1 cellular context compared by ENCODE assay signal in genomic region chr4:139295317-139296299, GRCh38.
TF ChIP-seq lines count a peak whose summit lies in the region.

No MANE protein-coding gene starts in this region.

TF ChIP-seq in GM12878, 131 proteins besides CTCF, POLR2A, EP300 and RAD21 (continued from another document and continues in another):
- TF ChIP-seq IKZF1 (conservative IDR thresholded peaks at IDR 0.05) (peak; percentile 61), RELB (IDR thresholded peaks at IDR 0.05; ENCODE audit: low read depth) (peak; percentile 73), RB1 (IDR thresholded peaks at IDR 0.05; ENCODE audit: borderline replicate concordance) (peak; percentile 78; the same call in 1 of the 2 replicates), PAX8 (IDR thresholded peaks at IDR 0.05) (no peak), FOXM1 (IDR thresholded peaks at IDR 0.05; ENCODE audit: low read depth, low read length) (no peak), PRDM15 (CRISPR knock-in tag; IDR thresholded peaks at IDR 0.05) (no peak), HDGF (IDR thresholded peaks at IDR 0.05) (peak; percentile 92; the same call in 1 of the 2 replicates), CBFB (IDR thresholded peaks at IDR 0.05; ENCODE audit: low read depth) (peak; percentile 49; the same call in 1 of the 2 replicates), IRF4 (IDR thresholded peaks at IDR 0.05; ENCODE audit: low read depth, low read length) (peak; percentile 62; the same call in 1 of the 2 replicates), ELK1 (IDR thresholded peaks at IDR 0.05; ENCODE audit: low read depth, low read length) (peak; percentile 98), NRF1 (conservative IDR thresholded peaks at IDR 0.05; ENCODE audit: low read depth, low read length) (no peak), MYB (IDR thresholded peaks at IDR 0.05; ENCODE audit: borderline replicate concordance, low read depth, low read length) (no peak), LARP7 (IDR thresholded peaks at IDR 0.05) (no peak), GABPA (IDR thresholded peaks at IDR 0.05; ENCODE audit: low read depth) (peak; percentile 66; the same call in 1 of the 2 replicates), IKZF2 (IDR thresholded peaks at IDR 0.05) (peak; percentile 29 to 47; a peak in 2 of 4 replicates), BRCA1 (IDR thresholded peaks at IDR 0.05; ENCODE audit: low read depth, low read length) (no peak), WRNIP1 (IDR thresholded peaks at IDR 0.05; ENCODE audit: borderline replicate concordance, low read depth, low read length) (peak; percentile 44; the same call in 1 of the 2 replicates), SKIL (IDR thresholded peaks at IDR 0.05; ENCODE audit: low read depth, poor library complexity, severe bottlenecking) (no peak), MTA2 (IDR thresholded peaks at IDR 0.05; ENCODE audit: low read depth) (no peak), SREBF1 (IDR thresholded peaks at IDR 0.05; ENCODE audit: low read length) (no peak), FOS (IDR thresholded peaks at IDR 0.05; ENCODE audit: borderline replicate concordance, extremely low read depth, insufficient read length) (no peak), RFX5 (IDR thresholded peaks at IDR 0.05; ENCODE audit: low read depth, low read length) (peak; percentile 55; the same call in 1 of the 2 replicates), NFIC (IDR thresholded peaks at IDR 0.05; ENCODE audit: low read depth, low read length) (no peak), EZH2 (IDR thresholded peaks at IDR 0.05; ENCODE audit: borderline replicate concordance, control insufficient read depth, low read depth, low read length) (no peak), ASH2L (IDR thresholded peaks at IDR 0.05; ENCODE audit: borderline replicate concordance, low read depth) (no peak), STAT1 (conservative IDR thresholded peaks at IDR 0.05) (no peak), TCF12 (IDR thresholded peaks at IDR 0.05; ENCODE audit: low read depth, low read length) (no peak), ZNF622 (IDR thresholded peaks at IDR 0.05) (no peak), CREM (IDR thresholded peaks at IDR 0.05; ENCODE audit: low read depth) (peak; percentile 59; the same call in 1 of the 2 replicates), CHD4 (IDR thresholded peaks at IDR 0.05) (no peak), NR2F1 (conservative IDR thresholded peaks at IDR 0.05) (peak; percentile 78), ZNF207 (IDR thresholded peaks at IDR 0.05; ENCODE audit: borderline replicate concordance) (no peak; the same call in 1 of the 2 replicates), RCOR1 (conservative IDR thresholded peaks at IDR 0.05; ENCODE audit: low read depth, low read length) (no peak), SRF (IDR thresholded peaks at IDR 0.05; ENCODE audit: low read depth in 2 of 2, low read length in 2 of 2) (no peak), BMI1 (IDR thresholded peaks at IDR 0.05; ENCODE audit: borderline replicate concordance) (no peak), SMAD5 (IDR thresholded peaks at IDR 0.05; ENCODE audit: low read depth) (peak; percentile 59; the same call in 1 of the 2 replicates), ZNF592 (IDR thresholded peaks at IDR 0.05) (0 out of 2 replicates have a peak, but pooled peaks have one; percentile 16), HCFC1 (IDR thresholded peaks at IDR 0.05; ENCODE audit: low read length) (peak; percentile 52; the same call in 1 of the 2 replicates), SP1 (IDR thresholded peaks at IDR 0.05; ENCODE audit: low read depth, low read length) (no peak), ZNF24 (IDR thresholded peaks at IDR 0.05) (no peak), MYC (IDR thresholded peaks at IDR 0.05; ENCODE audit: insufficient read depth, insufficient read length, insufficient replicate concordance, low read length, severe bottlenecking) (no peak), RAD51 (IDR thresholded peaks at IDR 0.05) (no peak), POLR2AphosphoS5 (IDR thresholded peaks at IDR 0.05; ENCODE audit: low read length) (peak; percentile 75), SMARCA5 (IDR thresholded peaks at IDR 0.05) (peak; percentile 100), BHLHE40 (IDR thresholded peaks at IDR 0.05; ENCODE audit: borderline replicate concordance in 1 of 2, low read depth in 2 of 2, low read length in 1 of 2) (peak; percentile 27 to 46; a peak in 2 of 4 replicates), ETV6 (conservative IDR thresholded peaks at IDR 0.05 in 1 of 2, IDR thresholded peaks at IDR 0.05 in 1 of 2; ENCODE audit: borderline replicate concordance in 1 of 2, low read depth in 1 of 2) (peak in 1 of 2 experiments; percentile 18; a peak in 1 of 4 replicates), CUX1 (IDR thresholded peaks at IDR 0.05; ENCODE audit: insufficient replicate concordance, low read depth, low read length) (no peak), E2F4 (IDR thresholded peaks at IDR 0.05; ENCODE audit: low read depth, low read length) (0 out of 2 replicates have a peak, but pooled peaks have one; percentile 16), JUNB (IDR thresholded peaks at IDR 0.05) (no peak)
